16 cellular contexts compared by ENCODE assay signal in genomic region chr6:137765044-137765443, GRCh38.
"Had no signal": no experiment of that assay in that cellular context is flagged by ENCODE, and none has a peak within 500 bp of the region (broad histone marks: within the 10 kb centered on the region; RNA-seq: fewer than 3 reads in every experiment).

No MANE protein-coding gene starts in this region.

- H3K4me1 ChIP-seq: adrenal gland, gastrocnemius medialis, left ventricle myocardium inferior, psoas muscle had no signal

- H3K4me3 ChIP-seq: adrenal gland, esophagus squamous epithelium, gastrocnemius medialis, heart right ventricle, left ventricle myocardium inferior, psoas muscle, transverse colon had no signal

- DNase-seq: activated CD4-positive, alpha-beta T cell treated with anti-CD3 and anti-CD28 coated beads for 48 hours; activated CD8-positive, alpha-beta memory T cell treated with anti-CD3 and anti-CD28 coated beads for 24 hours; activated naive CD4-positive, alpha-beta T cell treated with anti-CD3 and anti-CD28 coated beads for 36 hours; adrenal gland; esophagus squamous epithelium; gastrocnemius medialis; heart right ventricle; left ventricle myocardium inferior; nephron progenitor cell; psoas muscle; stimulated activated CD4-positive, alpha-beta T cell treated with anti-CD3 and anti-CD28 coated beads, Interleukin-12 subunit alpha, Interleukin-12 subunit beta, amount 100 ng/mL, for 4 hours; stimulated activated naive CD4-positive, alpha-beta T cell; substantia nigra; transverse colon had no signal

- H3K36me3 ChIP-seq: adrenal gland, esophagus squamous epithelium, gastrocnemius medialis, heart right ventricle, left ventricle myocardium inferior, transverse colon had no signal

- H3K27ac ChIP-seq: adrenal gland, esophagus squamous epithelium, gastrocnemius medialis, heart right ventricle, left ventricle myocardium inferior, psoas muscle, transverse colon had no signal

- H3K27me3 ChIP-seq: adrenal gland, esophagus squamous epithelium, gastrocnemius medialis, heart right ventricle, transverse colon had no signal

- H3K27ac Mint-ChIP-seq: activated naive CD4-positive, alpha-beta T cell treated with anti-CD3 and anti-CD28 coated beads for 36 hours; nephron progenitor cell; WTC11 had no signal

- H3K9me3 ChIP-seq: adrenal gland, esophagus squamous epithelium, gastrocnemius medialis, psoas muscle had no signal

- H3K9me3 Mint-ChIP-seq: activated naive CD4-positive, alpha-beta T cell treated with anti-CD3 and anti-CD28 coated beads for 36 hours; nephron progenitor cell had no signal

- H3K4me3 Mint-ChIP-seq: activated naive CD4-positive, alpha-beta T cell treated with anti-CD3 and anti-CD28 coated beads for 36 hours; nephron progenitor cell; WTC11 had no signal

- H3K36me3 Mint-ChIP-seq: WTC11 had no signal

- ATAC-seq: gastrocnemius medialis, heart right ventricle, psoas muscle, sciatic nerve, WTC11 had no signal
